In the genomic region with DNA sequence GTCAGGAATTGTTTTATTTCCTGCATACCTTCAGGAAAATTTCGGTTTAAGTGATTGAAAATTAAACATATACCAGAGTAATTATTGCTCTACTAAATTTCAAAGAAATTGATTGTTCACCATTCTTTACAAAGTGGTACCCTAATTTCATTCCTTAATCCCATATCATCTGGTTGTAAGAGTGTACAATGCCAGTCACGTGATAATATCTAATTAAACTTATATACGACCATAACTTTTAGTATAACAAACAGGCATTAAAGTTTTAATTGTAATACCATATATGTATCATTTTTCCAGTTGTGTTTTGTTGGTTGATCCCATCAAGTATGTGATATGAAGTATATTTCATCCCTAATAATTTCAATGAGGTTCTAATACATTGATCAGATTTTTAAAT, we compare ENCODE assay signal across 5 cellular contexts.
"Had no signal": no experiment of that assay in that cellular context is flagged by ENCODE, and none has a peak within 500 bp of the region (broad histone marks: within the 10 kb centered on the region; RNA-seq: fewer than 3 reads in every experiment).

No MANE protein-coding gene starts in this region.

- H3K27ac ChIP-seq: HL-60 had no signal

- FAIRE-seq: HTR-8/SVneo had no signal

- DNase-seq: IMR-90, KBM-7, KG1 had no signal
